Comparison of ENCODE assay signal across 1 cellular context in the genomic region with DNA sequence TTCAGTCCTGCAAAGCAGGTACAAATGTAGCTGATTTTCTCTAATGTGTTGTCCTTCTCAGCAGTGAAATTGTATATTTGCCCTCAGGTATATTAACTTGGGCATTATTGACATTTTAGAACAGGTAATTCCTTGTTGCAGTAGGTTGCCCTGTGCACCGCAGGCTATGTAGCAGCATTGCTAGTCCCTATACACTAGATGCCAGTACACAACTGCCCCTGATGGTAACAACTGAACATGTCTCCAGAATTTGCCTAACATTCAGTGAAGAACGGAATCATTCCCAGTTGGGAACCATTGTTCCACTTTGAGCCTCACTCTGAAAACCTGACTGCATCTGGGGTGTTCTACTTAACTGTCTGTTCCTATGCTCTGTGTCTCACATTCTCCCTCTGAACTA.
TF ChIP-seq lines count a peak whose summit lies in the region.

No MANE protein-coding gene starts in this region.

TF ChIP-seq in WTC11, 78 proteins besides CTCF, POLR2A, EP300 and RAD21 (continued from another document):
- TF ChIP-seq, protein P1, sequence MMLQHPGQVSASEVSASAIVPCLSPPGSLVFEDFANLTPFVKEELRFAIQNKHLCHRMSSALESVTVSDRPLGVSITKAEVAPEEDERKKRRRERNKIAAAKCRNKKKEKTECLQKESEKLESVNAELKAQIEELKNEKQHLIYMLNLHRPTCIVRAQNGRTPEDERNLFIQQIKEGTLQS (CRISPR knock-in tag; conservative IDR thresholded peaks at IDR 0.05): no peak
- no peak for TF ChIP-seq ESRRA (CRISPR knock-in tag; IDR thresholded peaks at IDR 0.05; ENCODE audit: borderline replicate concordance)
- TF ChIP-seq SMAD3 (CRISPR knock-in tag; IDR thresholded peaks at IDR 0.05; ENCODE audit: borderline replicate concordance): no peak
- TF ChIP-seq CBFB (CRISPR knock-in tag; IDR thresholded peaks at IDR 0.05; ENCODE audit: low read depth): no peak
- TF ChIP-seq, protein P2, sequence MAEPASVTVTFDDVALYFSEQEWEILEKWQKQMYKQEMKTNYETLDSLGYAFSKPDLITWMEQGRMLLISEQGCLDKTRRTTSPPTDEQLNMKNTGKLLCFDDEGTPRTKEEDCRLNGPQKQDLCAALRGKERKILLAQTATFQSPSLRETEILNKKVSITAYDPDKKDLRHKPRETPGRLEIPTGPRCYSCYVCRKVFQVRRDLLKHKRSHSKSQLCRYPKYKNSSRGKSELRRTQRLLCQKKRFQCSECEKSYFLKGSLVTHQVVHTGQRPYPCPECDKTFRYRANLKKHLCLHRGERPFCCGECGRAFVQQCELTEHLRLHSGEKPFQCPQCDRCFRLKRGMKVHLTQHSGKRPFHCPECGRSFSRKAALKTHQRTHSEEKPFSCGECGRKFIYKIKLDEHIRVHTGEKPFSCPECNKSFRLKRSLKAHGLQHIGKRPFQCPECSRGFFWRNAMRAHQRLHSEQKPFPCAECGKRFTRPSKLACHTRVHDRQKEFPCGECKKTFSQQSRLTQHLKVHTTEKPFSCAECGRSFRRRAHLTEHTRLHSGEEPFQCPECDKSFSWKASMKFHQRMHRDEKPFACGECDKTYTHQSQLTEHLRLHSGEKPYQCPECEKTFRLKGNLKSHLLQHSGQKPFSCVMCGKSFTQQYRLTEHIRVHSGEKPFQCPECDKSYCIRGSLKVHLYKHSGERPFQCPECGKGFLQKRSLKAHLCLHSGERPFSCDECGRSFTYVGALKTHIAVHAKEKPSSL (CRISPR knock-in tag; conservative IDR thresholded peaks at IDR 0.05): no peak
- no peak for TF ChIP-seq NFYB (CRISPR knock-in tag; conservative IDR thresholded peaks at IDR 0.05; ENCODE audit: low read depth)
- no peak for TF ChIP-seq JAZF1 (CRISPR knock-in tag; IDR thresholded peaks at IDR 0.05)
- TF ChIP-seq, protein P3, sequence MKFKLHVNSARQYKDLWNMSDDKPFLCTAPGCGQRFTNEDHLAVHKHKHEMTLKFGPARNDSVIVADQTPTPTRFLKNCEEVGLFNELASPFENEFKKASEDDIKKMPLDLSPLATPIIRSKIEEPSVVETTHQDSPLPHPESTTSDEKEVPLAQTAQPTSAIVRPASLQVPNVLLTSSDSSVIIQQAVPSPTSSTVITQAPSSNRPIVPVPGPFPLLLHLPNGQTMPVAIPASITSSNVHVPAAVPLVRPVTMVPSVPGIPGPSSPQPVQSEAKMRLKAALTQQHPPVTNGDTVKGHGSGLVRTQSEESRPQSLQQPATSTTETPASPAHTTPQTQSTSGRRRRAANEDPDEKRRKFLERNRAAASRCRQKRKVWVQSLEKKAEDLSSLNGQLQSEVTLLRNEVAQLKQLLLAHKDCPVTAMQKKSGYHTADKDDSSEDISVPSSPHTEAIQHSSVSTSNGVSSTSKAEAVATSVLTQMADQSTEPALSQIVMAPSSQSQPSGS (CRISPR knock-in tag; IDR thresholded peaks at IDR 0.05; ENCODE audit: borderline replicate concordance, low read depth): no peak
- TF ChIP-seq HMGA2 (CRISPR knock-in tag; IDR thresholded peaks at IDR 0.05): no peak
- TF ChIP-seq, protein P4, sequence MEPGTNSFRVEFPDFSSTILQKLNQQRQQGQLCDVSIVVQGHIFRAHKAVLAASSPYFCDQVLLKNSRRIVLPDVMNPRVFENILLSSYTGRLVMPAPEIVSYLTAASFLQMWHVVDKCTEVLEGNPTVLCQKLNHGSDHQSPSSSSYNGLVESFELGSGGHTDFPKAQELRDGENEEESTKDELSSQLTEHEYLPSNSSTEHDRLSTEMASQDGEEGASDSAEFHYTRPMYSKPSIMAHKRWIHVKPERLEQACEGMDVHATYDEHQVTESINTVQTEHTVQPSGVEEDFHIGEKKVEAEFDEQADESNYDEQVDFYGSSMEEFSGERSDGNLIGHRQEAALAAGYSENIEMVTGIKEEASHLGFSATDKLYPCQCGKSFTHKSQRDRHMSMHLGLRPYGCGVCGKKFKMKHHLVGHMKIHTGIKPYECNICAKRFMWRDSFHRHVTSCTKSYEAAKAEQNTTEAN (CRISPR knock-in tag; IDR thresholded peaks at IDR 0.05): no peak
- TF ChIP-seq NR1H2 (CRISPR knock-in tag; IDR thresholded peaks at IDR 0.05): no peak
- TF ChIP-seq CREB1 (CRISPR knock-in tag; IDR thresholded peaks at IDR 0.05): no peak
- TF ChIP-seq ZNF138 (CRISPR knock-in tag; conservative IDR thresholded peaks at IDR 0.05): no peak
- no peak for TF ChIP-seq ETV6 (CRISPR knock-in tag; IDR thresholded peaks at IDR 0.05)
- TF ChIP-seq SOX15 (CRISPR knock-in tag; IDR thresholded peaks at IDR 0.05): no peak
